ENCODE assay signal across 17 cellular contexts in genomic region chr15:78210349-78210717, GRCh38. TPM values are rescaled to one million over a fixed set of nuclear protein-coding genes. Genes with fewer than 3 reads are reported as not detected.
DNase-seq lines count a peak whose midpoint lies in the region; ATAC-seq and TF ChIP-seq lines count a peak whose summit lies in the region.
"Had no signal": no experiment of that assay in that cellular context is flagged by ENCODE, and none has a peak within 500 bp of the region (broad histone marks: within the 10 kb centered on the region; RNA-seq: fewer than 3 reads in every experiment).

No MANE protein-coding gene starts in this region.

- no peaks in the 10 kb centered on the region for H3K27me3 Mint-ChIP-seq in endothelial cell (ENCODE audit: unreplicated experiment)
- H3K27me3 Mint-ChIP-seq: activated naive CD4-positive, alpha-beta T cell treated with anti-CD3 and anti-CD28 coated beads, Interleukin-2, amount 50 U/mL, for 24 hours had no signal

- peak overlapping the region; percentile 94 for H3K27ac ChIP-seq in C4-2B
- H3K27ac ChIP-seq in esophagus squamous epithelium, result peak overlapping the region; percentile 20 to 83 (median 76)
- H3K27ac ChIP-seq: right lobe of liver had no signal

- TF ChIP-seq CTCF in C4-2B (conservative IDR thresholded peaks at IDR 0.05) (no peak), esophagus squamous epithelium (IDR thresholded peaks at IDR 0.05) (no peak), endothelial cell (IDR thresholded peaks at IDR 0.05; ENCODE audit: unreplicated experiment) (no peak)

- no peaks in the 10 kb centered on the region for H3K9me3 Mint-ChIP-seq in endothelial cell (ENCODE audit: unreplicated experiment)
- H3K9me3 Mint-ChIP-seq: activated naive CD4-positive, alpha-beta T cell treated with anti-CD3 and anti-CD28 coated beads, Interleukin-2, amount 50 U/mL, for 24 hours; CD8-positive, alpha-beta T cell; central memory CD8-positive, alpha-beta T cell had no signal

- DNase-seq in H7 (peak; percentile 14), esophagus squamous epithelium (lab: John Stamatoyannopoulos, UW) (no peak), sciatic nerve (ENCODE audit: low spot score) (peak; percentile 12), glomerular visceral epithelial cell (ENCODE audit: extremely low spot score) (no peak), endothelial cell (ENCODE audit: low spot score) (no peak)
- DNase-seq: erythroblast, IMR-90, NCI-H1436, SIG-M5 had no signal

- no peak for TF ChIP-seq POLR2A in esophagus squamous epithelium (IDR thresholded peaks at IDR 0.05)

- WGBS in esophagus squamous epithelium, 2 donors, result 37 to 58% methylated on average over 5 of the region's 5 CpGs

- intact Hi-C loops in esophagus squamous epithelium (cut with DNase I) (no loop called here), sciatic nerve (cut with DNase I) (no loop called here)

- H3K27ac Mint-ChIP-seq in endothelial cell (ENCODE audit: unreplicated experiment), result no peak overlapping the region
- H3K27ac Mint-ChIP-seq: activated naive CD4-positive, alpha-beta T cell treated with anti-CD3 and anti-CD28 coated beads, Interleukin-2, amount 50 U/mL, for 24 hours; CD8-positive, alpha-beta T cell had no signal

- no peaks in the 10 kb centered on the region for H3K9me3 ChIP-seq in esophagus squamous epithelium
- H3K9me3 ChIP-seq: right lobe of liver had no signal

- peaks cover 33 to 79% (median 39%) of the 10 kb centered on the region in 3 donors for H3K4me1 ChIP-seq in esophagus squamous epithelium

- H3K4me3 Mint-ChIP-seq in endothelial cell (ENCODE audit: unreplicated experiment), result no peak overlapping the region
- H3K4me3 Mint-ChIP-seq: activated naive CD4-positive, alpha-beta T cell treated with anti-CD3 and anti-CD28 coated beads, Interleukin-2, amount 50 U/mL, for 24 hours; CD8-positive, alpha-beta T cell; central memory CD8-positive, alpha-beta T cell had no signal

- H3K36me3 Mint-ChIP-seq in endothelial cell (ENCODE audit: low read depth, unreplicated experiment), result no peaks in the 10 kb centered on the region
- H3K36me3 Mint-ChIP-seq: activated naive CD4-positive, alpha-beta T cell treated with anti-CD3 and anti-CD28 coated beads, Interleukin-2, amount 50 U/mL, for 24 hours; CD8-positive, alpha-beta T cell had no signal

- H3K36me3 ChIP-seq in H7 (replicated peaks; ENCODE audit: control insufficient read depth, insufficient read depth, low read length) (no peaks in the 10 kb centered on the region), esophagus squamous epithelium (no peaks in the 10 kb centered on the region)
- H3K36me3 ChIP-seq: right lobe of liver had no signal

- no peaks in the 10 kb centered on the region for H3K27me3 ChIP-seq in H7 (ENCODE audit: control insufficient read depth, insufficient read depth, low read length)
- no peaks in the 10 kb centered on the region for H3K27me3 ChIP-seq in esophagus squamous epithelium
- H3K27me3 ChIP-seq: right lobe of liver had no signal

- no peak for ATAC-seq in sciatic nerve
- ATAC-seq in HG03025 (IDR thresholded peaks at IDR 0.05; ENCODE audit: low FRiP score, unreplicated experiment), result no peak
- no peak for ATAC-seq in GM18870 (IDR thresholded peaks at IDR 0.05; ENCODE audit: unreplicated experiment)
- ATAC-seq: CD8-positive, alpha-beta T cell had no signal

- H3K4me1 Mint-ChIP-seq in endothelial cell (ENCODE audit: unreplicated experiment), result peaks cover 2% of the 10 kb centered on the region
- H3K4me1 Mint-ChIP-seq: activated naive CD4-positive, alpha-beta T cell treated with anti-CD3 and anti-CD28 coated beads, Interleukin-2, amount 50 U/mL, for 24 hours; central memory CD8-positive, alpha-beta T cell had no signal

- H3K4me3 ChIP-seq in H7 (ENCODE audit: insufficient read depth, low read depth, low read length) (no peak overlapping the region), esophagus squamous epithelium (no peak overlapping the region)
- H3K4me3 ChIP-seq: right lobe of liver had no signal

RNA-seq across cellular contexts. Expression of gene ACSBG1, which starts 24.0 kb away (rescaled TPM):
- total RNA-seq in H7 (2014; rRNA removed; shearing (Covaris generic)), result 2.7 and 3.9 TPM in 2 replicates
- total RNA-seq in esophagus squamous epithelium (under 1 TPM in 2 of 4 donors, not detected in 2; 0.09 to 0.31 TPM), sciatic nerve (0.18 TPM), endothelial cell (ENCODE audit: unreplicated experiment) (0.13 TPM)
- total RNA-seq: IMR-90, right lobe of liver, subcutaneous adipose tissue had no signal

RNA-seq across cellular contexts. Expression of gene DNAJA4, which starts 54.0 kb away (rescaled TPM):
- 0.03 and 0.11 TPM in 2 replicates for total RNA-seq in H7 (2014; rRNA removed; shearing (Covaris generic))
- total RNA-seq in esophagus squamous epithelium (10 to 100 TPM in 3 of 4 donors, 1 to 10 TPM in 1; 7.9 to 24.0 (median 15.7) TPM), sciatic nerve (18.0 TPM), endothelial cell (ENCODE audit: unreplicated experiment) (2.1 TPM)

Comparison
In these comparisons a context has a peak if more than half of its experiments do, and no peak if none do; other contexts are left out.
1. DNase-seq: peak in H7 (single experiment) and sciatic nerve (single experiment); none in esophagus squamous epithelium (single experiment), glomerular visceral epithelial cell (single experiment) and endothelial cell (single experiment).